ENCODE assay signal across 1 cellular context in the genomic region with DNA sequence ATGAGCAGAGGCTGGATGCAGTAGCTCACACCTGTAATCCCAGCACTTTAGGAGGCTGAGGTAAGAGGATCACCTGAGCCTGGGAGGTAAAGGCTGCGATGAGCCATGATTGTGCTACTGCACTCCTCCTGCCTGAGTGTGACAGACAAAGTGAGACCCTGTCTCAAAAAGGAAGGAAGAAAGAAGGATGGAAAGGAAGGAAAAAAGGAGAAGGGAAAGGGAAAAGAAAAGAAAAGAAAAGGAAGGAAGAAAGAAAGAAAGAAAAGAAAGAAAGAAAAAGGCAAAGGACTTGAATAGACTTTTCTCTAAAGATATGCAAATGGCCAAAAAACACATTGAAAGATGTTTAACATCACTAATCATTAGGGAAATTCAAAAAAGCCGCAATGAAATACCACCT.
TF ChIP-seq lines count a peak whose summit lies in the region.

No MANE protein-coding gene starts in this region.

TF ChIP-seq in HEK293, 187 proteins besides CTCF, POLR2A, EP300 and RAD21:
- no peak for TF ChIP-seq ZNF169 (tag by site-specific recombination; IDR thresholded peaks at IDR 0.05)
- 0 out of 2 replicates have a peak, but pooled peaks have one; percentile 26 for TF ChIP-seq ZNF366 (tag by site-specific recombination; conservative IDR thresholded peaks at IDR 0.05)
TF ChIP-seq in HEK293: peak in this region for 1.
